In genomic region chr17:76727745-76728456, GRCh38 we compare ENCODE assay signal across 1 cellular context.
A peak's percentile ranks its signal among the peaks of the same experiment; 100 is the strongest.
TF ChIP-seq lines count a peak whose summit lies in the region.

No MANE protein-coding gene starts in this region.

TF ChIP-seq in HEK293T, 16 proteins besides CTCF, POLR2A, EP300 and RAD21:
- TF ChIP-seq PKNOX1 (IDR thresholded peaks at IDR 0.05) (no peak), ZNF384 (IDR thresholded peaks at IDR 0.05) (peak; percentile 60; the same call in 1 of the 2 replicates)
TF ChIP-seq in HEK293T: peak in this region for 1.
